Comparison of ENCODE assay signal across 1 cellular context in the genomic region with DNA sequence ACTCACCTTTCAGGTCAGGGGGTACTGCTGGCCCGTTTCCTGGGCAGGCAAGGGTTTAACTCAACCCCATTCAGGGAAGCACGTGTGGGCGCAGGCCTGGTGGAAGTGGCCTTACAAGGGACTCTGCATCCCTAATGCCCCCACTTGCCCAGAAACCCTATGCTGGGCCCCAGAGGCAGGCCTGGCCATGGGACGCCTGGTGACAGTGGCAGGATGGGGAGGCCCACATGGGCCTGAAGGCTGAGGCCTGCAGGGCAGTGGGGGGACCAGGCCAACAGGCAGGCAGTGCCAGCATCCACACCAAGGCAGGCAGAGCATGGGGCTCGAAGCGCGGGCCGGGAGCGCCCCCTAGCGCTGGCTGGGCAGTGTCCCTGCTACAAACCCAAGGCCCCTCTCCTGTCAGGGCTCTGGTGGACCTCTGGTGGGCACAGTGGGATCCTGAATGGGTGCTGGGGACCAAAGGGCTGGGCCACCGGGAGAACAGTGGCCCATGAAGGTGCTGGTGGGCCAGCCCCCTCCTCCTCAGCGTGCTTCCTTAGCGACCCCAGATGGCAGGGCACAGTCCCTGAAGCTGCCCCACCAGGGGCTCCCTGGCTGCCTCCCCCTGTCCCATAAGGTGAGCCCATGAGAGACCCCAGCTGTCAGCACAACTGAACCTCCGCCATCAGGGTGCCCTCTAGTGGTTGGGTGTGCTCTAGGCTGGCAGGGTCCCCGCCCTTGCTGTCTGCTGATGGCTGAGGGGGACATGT.
TF ChIP-seq lines count a peak whose summit lies in the region.

No MANE protein-coding gene starts in this region.

TF ChIP-seq in HepG2, 621 proteins besides CTCF, POLR2A, EP300 and RAD21 (continued from another document and continues in another):
- no peak for TF ChIP-seq HOXA9 (CRISPR knock-in tag; IDR thresholded peaks at IDR 0.05; ENCODE audit: borderline replicate concordance)
- peak; percentile 38; the same call in 1 of the 2 replicates for TF ChIP-seq SALL2 (CRISPR knock-in tag; IDR thresholded peaks at IDR 0.05)
- TF ChIP-seq NFE2L2 (IDR thresholded peaks at IDR 0.05; ENCODE audit: low read length): no peak
- no peak for TF ChIP-seq RNF2 (conservative IDR thresholded peaks at IDR 0.05; ENCODE audit: low read depth)
- no peak for TF ChIP-seq SYNCRIP (IDR thresholded peaks at IDR 0.05; ENCODE audit: insufficient read depth, low read depth, low read length)
- TF ChIP-seq FIP1L1 (IDR thresholded peaks at IDR 0.05; ENCODE audit: borderline replicate concordance, insufficient read depth, low read depth, low read length): peak; percentile 44; the same call in 1 of the 2 replicates
- TF ChIP-seq ZNF296 (CRISPR knock-in tag; conservative IDR thresholded peaks at IDR 0.05): peak; percentile 64; the same call in 1 of the 2 replicates
- no peak for TF ChIP-seq SCMH1 (CRISPR knock-in tag; IDR thresholded peaks at IDR 0.05; ENCODE audit: borderline replicate concordance)
- TF ChIP-seq ZFYVE20 (CRISPR knock-in tag; IDR thresholded peaks at IDR 0.05; ENCODE audit: borderline replicate concordance, low read depth): no peak
- TF ChIP-seq, protein P1, sequence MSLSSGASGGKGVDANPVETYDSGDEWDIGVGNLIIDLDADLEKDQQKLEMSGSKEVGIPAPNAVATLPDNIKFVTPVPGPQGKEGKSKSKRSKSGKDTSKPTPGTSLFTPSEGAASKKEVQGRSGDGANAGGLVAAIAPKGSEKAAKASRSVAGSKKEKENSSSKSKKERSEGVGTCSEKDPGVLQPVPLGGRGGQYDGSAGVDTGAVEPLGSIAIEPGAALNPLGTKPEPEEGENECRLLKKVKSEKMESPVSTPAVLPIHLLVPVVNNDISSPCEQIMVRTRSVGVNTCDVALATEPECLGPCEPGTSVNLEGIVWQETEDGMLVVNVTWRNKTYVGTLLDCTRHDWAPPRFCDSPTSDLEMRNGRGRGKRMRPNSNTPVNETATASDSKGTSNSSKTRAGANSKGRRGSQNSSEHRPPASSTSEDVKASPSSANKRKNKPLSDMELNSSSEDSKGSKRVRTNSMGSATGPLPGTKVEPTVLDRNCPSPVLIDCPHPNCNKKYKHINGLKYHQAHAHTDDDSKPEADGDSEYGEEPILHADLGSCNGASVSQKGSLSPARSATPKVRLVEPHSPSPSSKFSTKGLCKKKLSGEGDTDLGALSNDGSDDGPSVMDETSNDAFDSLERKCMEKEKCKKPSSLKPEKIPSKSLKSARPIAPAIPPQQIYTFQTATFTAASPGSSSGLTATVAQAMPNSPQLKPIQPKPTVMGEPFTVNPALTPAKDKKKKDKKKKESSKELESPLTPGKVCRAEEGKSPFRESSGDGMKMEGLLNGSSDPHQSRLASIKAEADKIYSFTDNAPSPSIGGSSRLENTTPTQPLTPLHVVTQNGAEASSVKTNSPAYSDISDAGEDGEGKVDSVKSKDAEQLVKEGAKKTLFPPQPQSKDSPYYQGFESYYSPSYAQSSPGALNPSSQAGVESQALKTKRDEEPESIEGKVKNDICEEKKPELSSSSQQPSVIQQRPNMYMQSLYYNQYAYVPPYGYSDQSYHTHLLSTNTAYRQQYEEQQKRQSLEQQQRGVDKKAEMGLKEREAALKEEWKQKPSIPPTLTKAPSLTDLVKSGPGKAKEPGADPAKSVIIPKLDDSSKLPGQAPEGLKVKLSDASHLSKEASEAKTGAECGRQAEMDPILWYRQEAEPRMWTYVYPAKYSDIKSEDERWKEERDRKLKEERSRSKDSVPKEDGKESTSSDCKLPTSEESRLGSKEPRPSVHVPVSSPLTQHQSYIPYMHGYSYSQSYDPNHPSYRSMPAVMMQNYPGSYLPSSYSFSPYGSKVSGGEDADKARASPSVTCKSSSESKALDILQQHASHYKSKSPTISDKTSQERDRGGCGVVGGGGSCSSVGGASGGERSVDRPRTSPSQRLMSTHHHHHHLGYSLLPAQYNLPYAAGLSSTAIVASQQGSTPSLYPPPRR (CRISPR knock-in tag; IDR thresholded peaks at IDR 0.05; ENCODE audit: borderline replicate concordance): peak; percentile 52
- peak; percentile 52 for TF ChIP-seq RBM22 (optimal IDR thresholded peaks at IDR 0.05; ENCODE audit: low read length)
- TF ChIP-seq ZNF234 (CRISPR knock-in tag; conservative IDR thresholded peaks at IDR 0.05): no peak
- TF ChIP-seq, protein P2, sequence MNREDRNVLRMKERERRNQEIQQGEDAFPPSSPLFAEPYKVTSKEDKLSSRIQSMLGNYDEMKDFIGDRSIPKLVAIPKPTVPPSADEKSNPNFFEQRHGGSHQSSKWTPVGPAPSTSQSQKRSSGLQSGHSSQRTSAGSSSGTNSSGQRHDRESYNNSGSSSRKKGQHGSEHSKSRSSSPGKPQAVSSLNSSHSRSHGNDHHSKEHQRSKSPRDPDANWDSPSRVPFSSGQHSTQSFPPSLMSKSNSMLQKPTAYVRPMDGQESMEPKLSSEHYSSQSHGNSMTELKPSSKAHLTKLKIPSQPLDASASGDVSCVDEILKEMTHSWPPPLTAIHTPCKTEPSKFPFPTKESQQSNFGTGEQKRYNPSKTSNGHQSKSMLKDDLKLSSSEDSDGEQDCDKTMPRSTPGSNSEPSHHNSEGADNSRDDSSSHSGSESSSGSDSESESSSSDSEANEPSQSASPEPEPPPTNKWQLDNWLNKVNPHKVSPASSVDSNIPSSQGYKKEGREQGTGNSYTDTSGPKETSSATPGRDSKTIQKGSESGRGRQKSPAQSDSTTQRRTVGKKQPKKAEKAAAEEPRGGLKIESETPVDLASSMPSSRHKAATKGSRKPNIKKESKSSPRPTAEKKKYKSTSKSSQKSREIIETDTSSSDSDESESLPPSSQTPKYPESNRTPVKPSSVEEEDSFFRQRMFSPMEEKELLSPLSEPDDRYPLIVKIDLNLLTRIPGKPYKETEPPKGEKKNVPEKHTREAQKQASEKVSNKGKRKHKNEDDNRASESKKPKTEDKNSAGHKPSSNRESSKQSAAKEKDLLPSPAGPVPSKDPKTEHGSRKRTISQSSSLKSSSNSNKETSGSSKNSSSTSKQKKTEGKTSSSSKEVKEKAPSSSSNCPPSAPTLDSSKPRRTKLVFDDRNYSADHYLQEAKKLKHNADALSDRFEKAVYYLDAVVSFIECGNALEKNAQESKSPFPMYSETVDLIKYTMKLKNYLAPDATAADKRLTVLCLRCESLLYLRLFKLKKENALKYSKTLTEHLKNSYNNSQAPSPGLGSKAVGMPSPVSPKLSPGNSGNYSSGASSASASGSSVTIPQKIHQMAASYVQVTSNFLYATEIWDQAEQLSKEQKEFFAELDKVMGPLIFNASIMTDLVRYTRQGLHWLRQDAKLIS (CRISPR knock-in tag; IDR thresholded peaks at IDR 0.05): no peak
- TF ChIP-seq, protein P3, sequence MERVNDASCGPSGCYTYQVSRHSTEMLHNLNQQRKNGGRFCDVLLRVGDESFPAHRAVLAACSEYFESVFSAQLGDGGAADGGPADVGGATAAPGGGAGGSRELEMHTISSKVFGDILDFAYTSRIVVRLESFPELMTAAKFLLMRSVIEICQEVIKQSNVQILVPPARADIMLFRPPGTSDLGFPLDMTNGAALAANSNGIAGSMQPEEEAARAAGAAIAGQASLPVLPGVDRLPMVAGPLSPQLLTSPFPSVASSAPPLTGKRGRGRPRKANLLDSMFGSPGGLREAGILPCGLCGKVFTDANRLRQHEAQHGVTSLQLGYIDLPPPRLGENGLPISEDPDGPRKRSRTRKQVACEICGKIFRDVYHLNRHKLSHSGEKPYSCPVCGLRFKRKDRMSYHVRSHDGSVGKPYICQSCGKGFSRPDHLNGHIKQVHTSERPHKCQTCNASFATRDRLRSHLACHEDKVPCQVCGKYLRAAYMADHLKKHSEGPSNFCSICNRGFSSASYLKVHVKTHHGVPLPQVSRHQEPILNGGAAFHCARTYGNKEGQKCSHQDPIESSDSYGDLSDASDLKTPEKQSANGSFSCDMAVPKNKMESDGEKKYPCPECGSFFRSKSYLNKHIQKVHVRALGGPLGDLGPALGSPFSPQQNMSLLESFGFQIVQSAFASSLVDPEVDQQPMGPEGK (CRISPR knock-in tag; IDR thresholded peaks at IDR 0.05): peak; percentile 85
- TF ChIP-seq GTF2F1 (IDR thresholded peaks at IDR 0.05; ENCODE audit: low read length): no peak
- TF ChIP-seq, protein P4, sequence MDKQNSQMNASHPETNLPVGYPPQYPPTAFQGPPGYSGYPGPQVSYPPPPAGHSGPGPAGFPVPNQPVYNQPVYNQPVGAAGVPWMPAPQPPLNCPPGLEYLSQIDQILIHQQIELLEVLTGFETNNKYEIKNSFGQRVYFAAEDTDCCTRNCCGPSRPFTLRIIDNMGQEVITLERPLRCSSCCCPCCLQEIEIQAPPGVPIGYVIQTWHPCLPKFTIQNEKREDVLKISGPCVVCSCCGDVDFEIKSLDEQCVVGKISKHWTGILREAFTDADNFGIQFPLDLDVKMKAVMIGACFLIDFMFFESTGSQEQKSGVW (CRISPR knock-in tag; IDR thresholded peaks at IDR 0.05; ENCODE audit: borderline replicate concordance): no peak
- TF ChIP-seq ZZZ3 (CRISPR knock-in tag; IDR thresholded peaks at IDR 0.05; ENCODE audit: borderline replicate concordance): no peak
- TF ChIP-seq KLF16 (CRISPR knock-in tag; IDR thresholded peaks at IDR 0.05): peak in 1 of 2 experiments; percentile 38; a peak in 1 of 4 replicates
- no peak for TF ChIP-seq ZBTB8A (CRISPR knock-in tag; IDR thresholded peaks at IDR 0.05; ENCODE audit: borderline replicate concordance, low read depth)
- TF ChIP-seq TAF1 (CRISPR knock-in tag; IDR thresholded peaks at IDR 0.05): no peak
- 0 out of 2 replicates have a peak, but pooled peaks have one; percentile 22 for TF ChIP-seq ZMYM4 (CRISPR knock-in tag; IDR thresholded peaks at IDR 0.05)
- TF ChIP-seq RBAK (CRISPR knock-in tag; IDR thresholded peaks at IDR 0.05): no peak; the same call in 1 of the 2 replicates
- TF ChIP-seq ZNF543 (CRISPR knock-in tag; IDR thresholded peaks at IDR 0.05): no peak
- no peak for TF ChIP-seq FOXK2 (IDR thresholded peaks at IDR 0.05)
- no peak; the same call in 1 of the 2 replicates for TF ChIP-seq SMYD3 (CRISPR knock-in tag; IDR thresholded peaks at IDR 0.05)
- TF ChIP-seq YY1 (IDR thresholded peaks at IDR 0.05; ENCODE audit: insufficient read depth, insufficient replicate concordance, low read depth, low read length): peak; percentile 51
- TF ChIP-seq SP140L (CRISPR knock-in tag; IDR thresholded peaks at IDR 0.05; ENCODE audit: borderline replicate concordance): peak; percentile 69; the same call in 1 of the 2 replicates
- TF ChIP-seq SIX4 (CRISPR knock-in tag; IDR thresholded peaks at IDR 0.05): no peak
- TF ChIP-seq ZNF883 (CRISPR knock-in tag; IDR thresholded peaks at IDR 0.05; ENCODE audit: not compliant biosample characterization): peak; percentile 42
- TF ChIP-seq ZNF510 (CRISPR knock-in tag; IDR thresholded peaks at IDR 0.05; ENCODE audit: low read depth): no peak
- TF ChIP-seq TARDBP (CRISPR knock-in tag; IDR thresholded peaks at IDR 0.05): peak; percentile 81
- no peak for TF ChIP-seq FOXK1 (CRISPR knock-in tag; IDR thresholded peaks at IDR 0.05; ENCODE audit: borderline replicate concordance, low read depth)
- TF ChIP-seq, protein P5, sequence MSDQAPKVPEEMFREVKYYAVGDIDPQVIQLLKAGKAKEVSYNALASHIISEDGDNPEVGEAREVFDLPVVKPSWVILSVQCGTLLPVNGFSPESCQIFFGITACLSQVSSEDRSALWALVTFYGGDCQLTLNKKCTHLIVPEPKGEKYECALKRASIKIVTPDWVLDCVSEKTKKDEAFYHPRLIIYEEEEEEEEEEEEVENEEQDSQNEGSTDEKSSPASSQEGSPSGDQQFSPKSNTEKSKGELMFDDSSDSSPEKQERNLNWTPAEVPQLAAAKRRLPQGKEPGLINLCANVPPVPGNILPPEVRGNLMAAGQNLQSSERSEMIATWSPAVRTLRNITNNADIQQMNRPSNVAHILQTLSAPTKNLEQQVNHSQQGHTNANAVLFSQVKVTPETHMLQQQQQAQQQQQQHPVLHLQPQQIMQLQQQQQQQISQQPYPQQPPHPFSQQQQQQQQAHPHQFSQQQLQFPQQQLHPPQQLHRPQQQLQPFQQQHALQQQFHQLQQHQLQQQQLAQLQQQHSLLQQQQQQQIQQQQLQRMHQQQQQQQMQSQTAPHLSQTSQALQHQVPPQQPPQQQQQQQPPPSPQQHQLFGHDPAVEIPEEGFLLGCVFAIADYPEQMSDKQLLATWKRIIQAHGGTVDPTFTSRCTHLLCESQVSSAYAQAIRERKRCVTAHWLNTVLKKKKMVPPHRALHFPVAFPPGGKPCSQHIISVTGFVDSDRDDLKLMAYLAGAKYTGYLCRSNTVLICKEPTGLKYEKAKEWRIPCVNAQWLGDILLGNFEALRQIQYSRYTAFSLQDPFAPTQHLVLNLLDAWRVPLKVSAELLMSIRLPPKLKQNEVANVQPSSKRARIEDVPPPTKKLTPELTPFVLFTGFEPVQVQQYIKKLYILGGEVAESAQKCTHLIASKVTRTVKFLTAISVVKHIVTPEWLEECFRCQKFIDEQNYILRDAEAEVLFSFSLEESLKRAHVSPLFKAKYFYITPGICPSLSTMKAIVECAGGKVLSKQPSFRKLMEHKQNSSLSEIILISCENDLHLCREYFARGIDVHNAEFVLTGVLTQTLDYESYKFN (CRISPR knock-in tag; conservative IDR thresholded peaks at IDR 0.05): peak; percentile 44; the same call in 1 of the 2 replicates
- no peak for TF ChIP-seq ELF4 (CRISPR knock-in tag; IDR thresholded peaks at IDR 0.05; ENCODE audit: borderline replicate concordance)
- TF ChIP-seq ZNF138 (CRISPR knock-in tag; IDR thresholded peaks at IDR 0.05; ENCODE audit: low read depth): peak; percentile 34; the same call in 1 of the 2 replicates
- no peak for TF ChIP-seq TBP (CRISPR knock-in tag; IDR thresholded peaks at IDR 0.05)
- TF ChIP-seq MLLT10 (CRISPR knock-in tag; IDR thresholded peaks at IDR 0.05): no peak
- 0 out of 2 replicates have a peak, but pooled peaks have one; percentile 35 for TF ChIP-seq IRF2 (CRISPR knock-in tag; IDR thresholded peaks at IDR 0.05)
- TF ChIP-seq, protein P6, sequence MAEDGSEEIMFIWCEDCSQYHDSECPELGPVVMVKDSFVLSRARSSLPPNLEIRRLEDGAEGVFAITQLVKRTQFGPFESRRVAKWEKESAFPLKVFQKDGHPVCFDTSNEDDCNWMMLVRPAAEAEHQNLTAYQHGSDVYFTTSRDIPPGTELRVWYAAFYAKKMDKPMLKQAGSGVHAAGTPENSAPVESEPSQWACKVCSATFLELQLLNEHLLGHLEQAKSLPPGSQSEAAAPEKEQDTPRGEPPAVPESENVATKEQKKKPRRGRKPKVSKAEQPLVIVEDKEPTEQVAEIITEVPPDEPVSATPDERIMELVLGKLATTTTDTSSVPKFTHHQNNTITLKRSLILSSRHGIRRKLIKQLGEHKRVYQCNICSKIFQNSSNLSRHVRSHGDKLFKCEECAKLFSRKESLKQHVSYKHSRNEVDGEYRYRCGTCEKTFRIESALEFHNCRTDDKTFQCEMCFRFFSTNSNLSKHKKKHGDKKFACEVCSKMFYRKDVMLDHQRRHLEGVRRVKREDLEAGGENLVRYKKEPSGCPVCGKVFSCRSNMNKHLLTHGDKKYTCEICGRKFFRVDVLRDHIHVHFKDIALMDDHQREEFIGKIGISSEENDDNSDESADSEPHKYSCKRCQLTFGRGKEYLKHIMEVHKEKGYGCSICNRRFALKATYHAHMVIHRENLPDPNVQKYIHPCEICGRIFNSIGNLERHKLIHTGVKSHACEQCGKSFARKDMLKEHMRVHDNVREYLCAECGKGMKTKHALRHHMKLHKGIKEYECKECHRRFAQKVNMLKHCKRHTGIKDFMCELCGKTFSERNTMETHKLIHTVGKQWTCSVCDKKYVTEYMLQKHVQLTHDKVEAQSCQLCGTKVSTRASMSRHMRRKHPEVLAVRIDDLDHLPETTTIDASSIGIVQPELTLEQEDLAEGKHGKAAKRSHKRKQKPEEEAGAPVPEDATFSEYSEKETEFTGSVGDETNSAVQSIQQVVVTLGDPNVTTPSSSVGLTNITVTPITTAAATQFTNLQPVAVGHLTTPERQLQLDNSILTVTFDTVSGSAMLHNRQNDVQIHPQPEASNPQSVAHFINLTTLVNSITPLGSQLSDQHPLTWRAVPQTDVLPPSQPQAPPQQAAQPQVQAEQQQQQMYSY (CRISPR knock-in tag; IDR thresholded peaks at IDR 0.05): no peak
- no peak for TF ChIP-seq RAD51 (IDR thresholded peaks at IDR 0.05; ENCODE audit: borderline replicate concordance)
- 0 out of 2 replicates have a peak, but pooled peaks have one; percentile 35 for TF ChIP-seq HNF4A (CRISPR knock-in tag; IDR thresholded peaks at IDR 0.05)
- 0 out of 2 replicates have a peak, but pooled peaks have one; percentile 29 for TF ChIP-seq HHEX (CRISPR knock-in tag; IDR thresholded peaks at IDR 0.05)
